Comparison of ENCODE assay signal across 1 cellular context in genomic region chr16:70370145-70370544, GRCh38.
A peak's percentile ranks its signal among the peaks of the same experiment; 100 is the strongest.
TF ChIP-seq lines count a peak whose summit lies in the region.

No MANE protein-coding gene starts in this region.

TF ChIP-seq in HepG2, 621 proteins besides CTCF, POLR2A, EP300 and RAD21 (continued from another document):
- TF ChIP-seq ZNF687 (CRISPR knock-in tag; IDR thresholded peaks at IDR 0.05): peak; percentile 37
- 0 out of 2 replicates have a peak, but pooled peaks have one; percentile 36 for TF ChIP-seq ZBTB33 (CRISPR knock-in tag; IDR thresholded peaks at IDR 0.05)
